In the genomic region with DNA sequence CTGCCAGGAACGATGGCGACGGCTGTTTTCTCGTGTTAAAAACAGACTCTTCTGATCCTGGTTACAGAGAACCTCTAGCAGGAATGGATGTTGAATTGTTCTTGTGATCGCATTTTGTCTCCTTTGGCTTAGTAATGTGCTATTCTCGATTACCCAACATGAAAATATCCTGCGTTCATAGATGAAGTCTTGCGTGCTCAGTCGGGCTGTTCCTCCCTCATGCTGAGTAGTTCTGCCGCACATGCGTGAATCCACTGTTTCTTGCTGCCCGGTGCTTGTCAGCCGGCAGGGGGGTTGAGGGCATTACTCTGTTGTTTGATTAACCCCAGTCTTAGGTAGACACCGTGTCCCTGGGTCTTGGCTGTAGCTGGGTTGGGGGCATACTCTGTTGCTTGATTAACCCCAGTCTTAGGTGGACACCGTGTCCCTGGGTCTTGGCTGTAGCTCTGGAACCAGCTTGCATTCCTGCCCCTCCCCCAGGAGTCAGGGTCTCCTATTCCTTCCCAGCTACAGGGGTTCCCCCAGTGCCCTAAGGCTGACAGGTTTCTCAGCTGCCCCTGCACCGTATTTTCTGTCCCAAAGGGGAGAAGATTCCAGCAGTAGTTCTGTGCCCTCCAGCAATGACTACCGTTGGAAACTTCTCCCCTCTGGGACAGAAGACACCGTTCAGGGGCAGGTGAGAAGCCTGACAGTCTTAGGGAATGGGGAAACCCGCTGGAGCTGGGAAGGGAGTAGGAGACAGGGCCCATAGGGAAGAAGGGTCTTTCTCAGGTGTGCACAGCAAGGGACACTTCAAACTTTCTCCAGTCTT, we compare ENCODE assay signal across 1 cellular context.
TF ChIP-seq lines count a peak whose summit lies in the region.

No MANE protein-coding gene starts in this region.

TF ChIP-seq in HepG2, 621 proteins besides CTCF, POLR2A, EP300 and RAD21 (continues in another document):
- TF ChIP-seq KLF16 (CRISPR knock-in tag; IDR thresholded peaks at IDR 0.05) (no peak), ZKSCAN8 (CRISPR knock-in tag; IDR thresholded peaks at IDR 0.05; ENCODE audit: borderline replicate concordance) (0 out of 2 replicates have a peak, but pooled peaks have one; percentile 1), NAIF1 (CRISPR knock-in tag; IDR thresholded peaks at IDR 0.05; ENCODE audit: borderline replicate concordance) (no peak), ESRRA (CRISPR knock-in tag; IDR thresholded peaks at IDR 0.05; ENCODE audit: low read depth) (no peak), ZNF143 (CRISPR knock-in tag; IDR thresholded peaks at IDR 0.05) (no peak), ZNF446 (CRISPR knock-in tag; IDR thresholded peaks at IDR 0.05) (no peak), ZNF607 (CRISPR knock-in tag; IDR thresholded peaks at IDR 0.05; ENCODE audit: borderline replicate concordance) (no peak), ZNF749 (CRISPR knock-in tag; IDR thresholded peaks at IDR 0.05; ENCODE audit: borderline replicate concordance) (no peak), HNF4A (CRISPR knock-in tag; IDR thresholded peaks at IDR 0.05) (no peak), ZZZ3 (CRISPR knock-in tag; IDR thresholded peaks at IDR 0.05; ENCODE audit: borderline replicate concordance) (no peak), ZNF557 (CRISPR knock-in tag; IDR thresholded peaks at IDR 0.05) (no peak), CEBPB (IDR thresholded peaks at IDR 0.05; ENCODE audit: borderline replicate concordance, low read depth, low read length) (no peak), ZSCAN20 (CRISPR knock-in tag; IDR thresholded peaks at IDR 0.05; ENCODE audit: borderline replicate concordance) (no peak), ZNF792 (CRISPR knock-in tag; IDR thresholded peaks at IDR 0.05) (no peak; the same call in 1 of the 2 replicates), GZF1 (CRISPR knock-in tag; IDR thresholded peaks at IDR 0.05) (no peak), CCDC6 (CRISPR knock-in tag; IDR thresholded peaks at IDR 0.05) (0 out of 2 replicates have a peak, but pooled peaks have one; percentile 24), ARNTL (CRISPR knock-in tag; IDR thresholded peaks at IDR 0.05) (no peak)
- TF ChIP-seq, protein P1, sequence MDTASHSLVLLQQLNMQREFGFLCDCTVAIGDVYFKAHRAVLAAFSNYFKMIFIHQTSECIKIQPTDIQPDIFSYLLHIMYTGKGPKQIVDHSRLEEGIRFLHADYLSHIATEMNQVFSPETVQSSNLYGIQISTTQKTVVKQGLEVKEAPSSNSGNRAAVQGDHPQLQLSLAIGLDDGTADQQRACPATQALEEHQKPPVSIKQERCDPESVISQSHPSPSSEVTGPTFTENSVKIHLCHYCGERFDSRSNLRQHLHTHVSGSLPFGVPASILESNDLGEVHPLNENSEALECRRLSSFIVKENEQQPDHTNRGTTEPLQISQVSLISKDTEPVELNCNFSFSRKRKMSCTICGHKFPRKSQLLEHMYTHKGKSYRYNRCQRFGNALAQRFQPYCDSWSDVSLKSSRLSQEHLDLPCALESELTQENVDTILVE (CRISPR knock-in tag; IDR thresholded peaks at IDR 0.05), result no peak
- TF ChIP-seq, protein P2, sequence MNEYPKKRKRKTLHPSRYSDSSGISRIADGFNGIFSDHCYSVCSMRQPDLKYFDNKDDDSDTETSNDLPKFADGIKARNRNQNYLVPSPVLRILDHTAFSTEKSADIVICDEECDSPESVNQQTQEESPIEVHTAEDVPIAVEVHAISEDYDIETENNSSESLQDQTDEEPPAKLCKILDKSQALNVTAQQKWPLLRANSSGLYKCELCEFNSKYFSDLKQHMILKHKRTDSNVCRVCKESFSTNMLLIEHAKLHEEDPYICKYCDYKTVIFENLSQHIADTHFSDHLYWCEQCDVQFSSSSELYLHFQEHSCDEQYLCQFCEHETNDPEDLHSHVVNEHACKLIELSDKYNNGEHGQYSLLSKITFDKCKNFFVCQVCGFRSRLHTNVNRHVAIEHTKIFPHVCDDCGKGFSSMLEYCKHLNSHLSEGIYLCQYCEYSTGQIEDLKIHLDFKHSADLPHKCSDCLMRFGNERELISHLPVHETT (CRISPR knock-in tag; conservative IDR thresholded peaks at IDR 0.05), result no peak
- TF ChIP-seq, protein P3, sequence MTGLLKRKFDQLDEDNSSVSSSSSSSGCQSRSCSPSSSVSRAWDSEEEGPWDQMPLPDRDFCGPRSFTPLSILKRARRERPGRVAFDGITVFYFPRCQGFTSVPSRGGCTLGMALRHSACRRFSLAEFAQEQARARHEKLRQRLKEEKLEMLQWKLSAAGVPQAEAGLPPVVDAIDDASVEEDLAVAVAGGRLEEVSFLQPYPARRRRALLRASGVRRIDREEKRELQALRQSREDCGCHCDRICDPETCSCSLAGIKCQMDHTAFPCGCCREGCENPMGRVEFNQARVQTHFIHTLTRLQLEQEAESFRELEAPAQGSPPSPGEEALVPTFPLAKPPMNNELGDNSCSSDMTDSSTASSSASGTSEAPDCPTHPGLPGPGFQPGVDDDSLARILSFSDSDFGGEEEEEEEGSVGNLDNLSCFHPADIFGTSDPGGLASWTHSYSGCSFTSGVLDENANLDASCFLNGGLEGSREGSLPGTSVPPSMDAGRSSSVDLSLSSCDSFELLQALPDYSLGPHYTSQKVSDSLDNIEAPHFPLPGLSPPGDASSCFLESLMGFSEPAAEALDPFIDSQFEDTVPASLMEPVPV (CRISPR knock-in tag; IDR thresholded peaks at IDR 0.05), result no peak
- TF ChIP-seq, protein P4, sequence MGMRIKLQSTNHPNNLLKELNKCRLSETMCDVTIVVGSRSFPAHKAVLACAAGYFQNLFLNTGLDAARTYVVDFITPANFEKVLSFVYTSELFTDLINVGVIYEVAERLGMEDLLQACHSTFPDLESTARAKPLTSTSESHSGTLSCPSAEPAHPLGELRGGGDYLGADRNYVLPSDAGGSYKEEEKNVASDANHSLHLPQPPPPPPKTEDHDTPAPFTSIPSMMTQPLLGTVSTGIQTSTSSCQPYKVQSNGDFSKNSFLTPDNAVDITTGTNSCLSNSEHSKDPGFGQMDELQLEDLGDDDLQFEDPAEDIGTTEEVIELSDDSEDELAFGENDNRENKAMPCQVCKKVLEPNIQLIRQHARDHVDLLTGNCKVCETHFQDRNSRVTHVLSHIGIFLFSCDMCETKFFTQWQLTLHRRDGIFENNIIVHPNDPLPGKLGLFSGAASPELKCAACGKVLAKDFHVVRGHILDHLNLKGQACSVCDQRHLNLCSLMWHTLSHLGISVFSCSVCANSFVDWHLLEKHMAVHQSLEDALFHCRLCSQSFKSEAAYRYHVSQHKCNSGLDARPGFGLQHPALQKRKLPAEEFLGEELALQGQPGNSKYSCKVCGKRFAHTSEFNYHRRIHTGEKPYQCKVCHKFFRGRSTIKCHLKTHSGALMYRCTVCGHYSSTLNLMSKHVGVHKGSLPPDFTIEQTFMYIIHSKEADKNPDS (CRISPR knock-in tag; IDR thresholded peaks at IDR 0.05), result no peak
- TF ChIP-seq, protein P5, sequence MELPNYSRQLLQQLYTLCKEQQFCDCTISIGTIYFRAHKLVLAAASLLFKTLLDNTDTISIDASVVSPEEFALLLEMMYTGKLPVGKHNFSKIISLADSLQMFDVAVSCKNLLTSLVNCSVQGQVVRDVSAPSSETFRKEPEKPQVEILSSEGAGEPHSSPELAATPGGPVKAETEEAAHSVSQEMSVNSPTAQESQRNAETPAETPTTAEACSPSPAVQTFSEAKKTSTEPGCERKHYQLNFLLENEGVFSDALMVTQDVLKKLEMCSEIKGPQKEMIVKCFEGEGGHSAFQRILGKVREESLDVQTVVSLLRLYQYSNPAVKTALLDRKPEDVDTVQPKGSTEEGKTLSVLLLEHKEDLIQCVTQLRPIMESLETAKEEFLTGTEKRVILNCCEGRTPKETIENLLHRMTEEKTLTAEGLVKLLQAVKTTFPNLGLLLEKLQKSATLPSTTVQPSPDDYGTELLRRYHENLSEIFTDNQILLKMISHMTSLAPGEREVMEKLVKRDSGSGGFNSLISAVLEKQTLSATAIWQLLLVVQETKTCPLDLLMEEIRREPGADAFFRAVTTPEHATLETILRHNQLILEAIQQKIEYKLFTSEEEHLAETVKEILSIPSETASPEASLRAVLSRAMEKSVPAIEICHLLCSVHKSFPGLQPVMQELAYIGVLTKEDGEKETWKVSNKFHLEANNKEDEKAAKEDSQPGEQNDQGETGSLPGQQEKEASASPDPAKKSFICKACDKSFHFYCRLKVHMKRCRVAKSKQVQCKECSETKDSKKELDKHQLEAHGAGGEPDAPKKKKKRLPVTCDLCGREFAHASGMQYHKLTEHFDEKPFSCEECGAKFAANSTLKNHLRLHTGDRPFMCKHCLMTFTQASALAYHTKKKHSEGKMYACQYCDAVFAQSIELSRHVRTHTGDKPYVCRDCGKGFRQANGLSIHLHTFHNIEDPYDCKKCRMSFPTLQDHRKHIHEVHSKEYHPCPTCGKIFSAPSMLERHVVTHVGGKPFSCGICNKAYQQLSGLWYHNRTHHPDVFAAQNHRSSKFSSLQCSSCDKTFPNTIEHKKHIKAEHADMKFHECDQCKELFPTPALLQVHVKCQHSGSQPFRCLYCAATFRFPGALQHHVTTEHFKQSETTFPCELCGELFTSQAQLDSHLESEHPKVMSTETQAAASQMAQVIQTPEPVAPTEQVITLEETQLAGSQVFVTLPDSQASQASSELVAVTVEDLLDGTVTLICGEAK (IDR thresholded peaks at IDR 0.05), result no peak
- TF ChIP-seq, protein P5 (CRISPR knock-in tag; IDR thresholded peaks at IDR 0.05), result 0 out of 2 replicates have a peak, but pooled peaks have one; percentile 24
- TF ChIP-seq, protein P6, sequence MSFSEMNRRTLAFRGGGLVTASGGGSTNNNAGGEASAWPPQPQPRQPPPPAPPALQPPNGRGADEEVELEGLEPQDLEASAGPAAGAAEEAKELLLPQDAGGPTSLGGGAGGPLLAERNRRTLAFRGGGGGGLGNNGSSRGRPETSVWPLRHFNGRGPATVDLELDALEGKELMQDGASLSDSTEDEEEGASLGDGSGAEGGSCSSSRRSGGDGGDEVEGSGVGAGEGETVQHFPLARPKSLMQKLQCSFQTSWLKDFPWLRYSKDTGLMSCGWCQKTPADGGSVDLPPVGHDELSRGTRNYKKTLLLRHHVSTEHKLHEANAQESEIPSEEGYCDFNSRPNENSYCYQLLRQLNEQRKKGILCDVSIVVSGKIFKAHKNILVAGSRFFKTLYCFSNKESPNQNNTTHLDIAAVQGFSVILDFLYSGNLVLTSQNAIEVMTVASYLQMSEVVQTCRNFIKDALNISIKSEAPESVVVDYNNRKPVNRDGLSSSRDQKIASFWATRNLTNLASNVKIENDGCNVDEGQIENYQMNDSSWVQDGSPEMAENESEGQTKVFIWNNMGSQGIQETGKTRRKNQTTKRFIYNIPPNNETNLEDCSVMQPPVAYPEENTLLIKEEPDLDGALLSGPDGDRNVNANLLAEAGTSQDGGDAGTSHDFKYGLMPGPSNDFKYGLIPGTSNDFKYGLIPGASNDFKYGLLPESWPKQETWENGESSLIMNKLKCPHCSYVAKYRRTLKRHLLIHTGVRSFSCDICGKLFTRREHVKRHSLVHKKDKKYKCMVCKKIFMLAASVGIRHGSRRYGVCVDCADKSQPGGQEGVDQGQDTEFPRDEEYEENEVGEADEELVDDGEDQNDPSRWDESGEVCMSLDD (CRISPR knock-in tag; IDR thresholded peaks at IDR 0.05; ENCODE audit: borderline replicate concordance), result no peak
- TF ChIP-seq, protein P7, sequence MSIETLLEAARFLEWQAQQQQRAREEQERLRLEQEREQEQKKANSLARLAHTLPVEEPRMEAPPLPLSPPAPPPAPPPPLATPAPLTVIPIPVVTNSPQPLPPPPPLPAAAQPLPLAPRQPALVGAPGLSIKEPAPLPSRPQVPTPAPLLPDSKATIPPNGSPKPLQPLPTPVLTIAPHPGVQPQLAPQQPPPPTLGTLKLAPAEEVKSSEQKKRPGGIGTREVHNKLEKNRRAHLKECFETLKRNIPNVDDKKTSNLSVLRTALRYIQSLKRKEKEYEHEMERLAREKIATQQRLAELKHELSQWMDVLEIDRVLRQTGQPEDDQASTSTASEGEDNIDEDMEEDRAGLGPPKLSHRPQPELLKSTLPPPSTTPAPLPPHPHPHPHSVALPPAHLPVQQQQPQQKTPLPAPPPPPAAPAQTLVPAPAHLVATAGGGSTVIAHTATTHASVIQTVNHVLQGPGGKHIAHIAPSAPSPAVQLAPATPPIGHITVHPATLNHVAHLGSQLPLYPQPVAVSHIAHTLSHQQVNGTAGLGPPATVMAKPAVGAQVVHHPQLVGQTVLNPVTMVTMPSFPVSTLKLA (IDR thresholded peaks at IDR 0.05), result no peak
- TF ChIP-seq, protein P8, sequence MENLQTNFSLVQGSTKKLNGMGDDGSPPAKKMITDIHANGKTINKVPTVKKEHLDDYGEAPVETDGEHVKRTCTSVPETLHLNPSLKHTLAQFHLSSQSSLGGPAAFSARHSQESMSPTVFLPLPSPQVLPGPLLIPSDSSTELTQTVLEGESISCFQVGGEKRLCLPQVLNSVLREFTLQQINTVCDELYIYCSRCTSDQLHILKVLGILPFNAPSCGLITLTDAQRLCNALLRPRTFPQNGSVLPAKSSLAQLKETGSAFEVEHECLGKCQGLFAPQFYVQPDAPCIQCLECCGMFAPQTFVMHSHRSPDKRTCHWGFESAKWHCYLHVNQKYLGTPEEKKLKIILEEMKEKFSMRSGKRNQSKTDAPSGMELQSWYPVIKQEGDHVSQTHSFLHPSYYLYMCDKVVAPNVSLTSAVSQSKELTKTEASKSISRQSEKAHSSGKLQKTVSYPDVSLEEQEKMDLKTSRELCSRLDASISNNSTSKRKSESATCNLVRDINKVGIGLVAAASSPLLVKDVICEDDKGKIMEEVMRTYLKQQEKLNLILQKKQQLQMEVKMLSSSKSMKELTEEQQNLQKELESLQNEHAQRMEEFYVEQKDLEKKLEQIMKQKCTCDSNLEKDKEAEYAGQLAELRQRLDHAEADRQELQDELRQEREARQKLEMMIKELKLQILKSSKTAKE (CRISPR knock-in tag; IDR thresholded peaks at IDR 0.05; ENCODE audit: borderline replicate concordance), result no peak
- TF ChIP-seq, protein P9, sequence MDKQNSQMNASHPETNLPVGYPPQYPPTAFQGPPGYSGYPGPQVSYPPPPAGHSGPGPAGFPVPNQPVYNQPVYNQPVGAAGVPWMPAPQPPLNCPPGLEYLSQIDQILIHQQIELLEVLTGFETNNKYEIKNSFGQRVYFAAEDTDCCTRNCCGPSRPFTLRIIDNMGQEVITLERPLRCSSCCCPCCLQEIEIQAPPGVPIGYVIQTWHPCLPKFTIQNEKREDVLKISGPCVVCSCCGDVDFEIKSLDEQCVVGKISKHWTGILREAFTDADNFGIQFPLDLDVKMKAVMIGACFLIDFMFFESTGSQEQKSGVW (CRISPR knock-in tag; IDR thresholded peaks at IDR 0.05; ENCODE audit: borderline replicate concordance), result no peak
